In the genomic region with DNA sequence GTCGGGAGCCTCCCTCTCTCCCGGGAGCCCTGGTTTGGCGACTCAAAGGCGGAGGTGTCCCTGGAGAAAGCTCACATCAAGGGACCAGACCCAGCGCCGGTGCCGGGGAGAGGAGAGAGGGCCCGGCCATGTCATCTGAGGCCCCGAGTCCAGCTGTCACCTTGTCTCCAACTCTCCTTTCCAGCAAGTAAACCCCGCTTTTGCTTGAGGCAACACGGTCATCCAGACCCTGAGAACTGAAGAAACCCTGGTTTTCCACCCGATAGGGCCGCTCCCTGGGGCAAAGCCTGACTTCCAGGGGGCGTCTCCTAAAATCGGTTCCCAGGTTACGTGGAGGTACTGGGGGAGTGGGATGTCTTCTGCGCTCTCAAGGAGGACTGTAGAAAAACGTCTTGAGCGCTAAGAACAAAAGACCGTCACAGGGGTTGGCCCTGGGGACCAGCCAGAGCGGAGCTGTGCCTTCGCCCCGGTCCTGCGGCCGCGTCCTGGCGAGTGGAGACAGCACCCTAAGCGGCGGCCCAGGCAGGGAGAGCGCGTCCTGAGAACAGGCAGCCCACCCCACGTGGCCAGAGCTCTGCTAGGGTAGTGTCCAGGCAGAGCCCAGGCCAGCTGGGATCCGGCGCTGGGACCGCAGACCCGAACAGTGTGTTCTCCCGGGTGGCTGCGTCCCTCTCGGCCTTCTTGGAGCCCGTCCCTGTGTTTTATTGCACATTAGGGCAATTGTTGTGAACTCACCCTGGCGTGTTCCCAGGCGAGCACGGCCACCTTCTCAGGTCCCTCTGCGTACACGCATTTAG, we compare ENCODE assay signal across 24 cellular contexts.
"Had no signal": no experiment of that assay in that cellular context is flagged by ENCODE, and none has a peak within 500 bp of the region (broad histone marks: within the 10 kb centered on the region; RNA-seq: fewer than 3 reads in every experiment).

No MANE protein-coding gene starts in this region.

- H3K4me2 ChIP-seq: smooth muscle cell had no signal

- H3K9me3 Mint-ChIP-seq: activated CD4-positive, alpha-beta T cell treated with anti-CD3 and anti-CD28 coated beads, Interleukin-2, amount 10 ng/mL, durations not matched to agents 7 days and 5 days; activated naive CD4-positive, alpha-beta T cell treated with anti-CD3 and anti-CD28 coated beads, Interleukin-2, amount 50 U/mL, for 24 hours; activated T-cell treated with anti-CD3 and anti-CD28 coated beads, Interleukin-2, amount 50 U/mL, for 4 hours had no signal

- DNase-seq: activated CD4-positive, alpha-beta T cell treated with anti-CD3 and anti-CD28 coated beads, Interleukin-2, amount 10 ng/mL, durations not matched to agents 7 days and 5 days; activated CD4-positive, CD25-positive, alpha-beta regulatory T cell treated with anti-CD3 and anti-CD28 coated beads, Interleukin-2, amount 50 U/mL, for 72 hours; activated naive CD8-positive, alpha-beta T cell treated with anti-CD3 and anti-CD28 coated beads, Interleukin-2, amount 50 U/mL, for 24 hours; activated T-cell treated with anti-CD3 and anti-CD28 coated beads, Interleukin-2, amount 50 U/mL, for 4 hours; amygdala; central memory CD4-positive, alpha-beta T cell; effector CD4-positive, alpha-beta T cell; left cardiac atrium; left ventricle myocardium superior; mammary epithelial cell; naive B cell; nephron progenitor cell; pancreas; psoas muscle; stimulated activated CD4-positive, alpha-beta T cell treated with anti-CD3 and anti-CD28 coated beads, Interleukin-15, amount 100 ng/mL, for 24 hours; stimulated activated naive CD4-positive, alpha-beta T cell treated with Interleukin-2 at 50 U/mL for 16 hours; T-helper 2 cell had no signal

- H3K4me3 Mint-ChIP-seq: activated CD4-positive, alpha-beta T cell treated with anti-CD3 and anti-CD28 coated beads, Interleukin-2, amount 10 ng/mL, durations not matched to agents 7 days and 5 days; activated naive CD4-positive, alpha-beta T cell treated with anti-CD3 and anti-CD28 coated beads, Interleukin-2, amount 50 U/mL, for 24 hours; activated naive CD8-positive, alpha-beta T cell treated with anti-CD3 and anti-CD28 coated beads, Interleukin-2, amount 50 U/mL, for 24 hours; activated T-cell treated with anti-CD3 and anti-CD28 coated beads, Interleukin-2, amount 50 U/mL, for 4 hours; activated T-helper 17 cell treated with anti-CD3 and anti-CD28 coated beads, Interleukin-2, amount 50 U/mL, for 72 hours; dendritic cell treated with granulocyte-macrophage colony-stimulating factor and Interleukin-4, amounts not matched to agents 40 ng/mL and 50 ng/mL, for 4 days; naive B cell; nephron progenitor cell had no signal

- H3K4me1 ChIP-seq: breast epithelium, pancreas, psoas muscle, tibial nerve had no signal

- H3K4me3 ChIP-seq: breast epithelium, pancreas, psoas muscle, smooth muscle cell, tibial nerve had no signal

- H3K9me3 ChIP-seq: pancreas, psoas muscle had no signal

- H3K27me3 Mint-ChIP-seq: activated CD4-positive, alpha-beta T cell treated with anti-CD3 and anti-CD28 coated beads, Interleukin-2, amount 10 ng/mL, durations not matched to agents 7 days and 5 days; dendritic cell treated with granulocyte-macrophage colony-stimulating factor and Interleukin-4, amounts not matched to agents 40 ng/mL and 50 ng/mL, for 4 days had no signal

- H3K27ac ChIP-seq: breast epithelium, epithelial cell of prostate, pancreas, psoas muscle, tibial nerve had no signal

- ATAC-seq: activated naive CD8-positive, alpha-beta T cell treated with anti-CD3 and anti-CD28 coated beads, Interleukin-2, amount 50 U/mL, for 24 hours; activated T-cell treated with anti-CD3 and anti-CD28 coated beads, Interleukin-2, amount 50 U/mL, for 4 hours; activated T-helper 17 cell treated with anti-CD3 and anti-CD28 coated beads, Interleukin-2, amount 50 U/mL, for 72 hours; left cardiac atrium; left ventricle myocardium superior; pancreas; psoas muscle had no signal

- H3K36me3 ChIP-seq: breast epithelium, pancreas, tibial nerve had no signal

- H3K27ac Mint-ChIP-seq: activated CD4-positive, alpha-beta T cell treated with anti-CD3 and anti-CD28 coated beads, Interleukin-2, amount 10 ng/mL, durations not matched to agents 7 days and 5 days; activated naive CD4-positive, alpha-beta T cell treated with anti-CD3 and anti-CD28 coated beads, Interleukin-2, amount 50 U/mL, for 24 hours; activated naive CD8-positive, alpha-beta T cell treated with anti-CD3 and anti-CD28 coated beads, Interleukin-2, amount 50 U/mL, for 24 hours; activated T-helper 17 cell treated with anti-CD3 and anti-CD28 coated beads, Interleukin-2, amount 50 U/mL, for 72 hours; dendritic cell treated with granulocyte-macrophage colony-stimulating factor and Interleukin-4, amounts not matched to agents 40 ng/mL and 50 ng/mL, for 4 days; naive B cell; nephron progenitor cell had no signal

- H3K36me3 Mint-ChIP-seq: activated naive CD4-positive, alpha-beta T cell treated with anti-CD3 and anti-CD28 coated beads, Interleukin-2, amount 50 U/mL, for 24 hours; naive B cell had no signal

- H3K27me3 ChIP-seq: breast epithelium, pancreas, tibial nerve had no signal

- H3K4me1 Mint-ChIP-seq: activated CD4-positive, alpha-beta T cell treated with anti-CD3 and anti-CD28 coated beads, Interleukin-2, amount 10 ng/mL, durations not matched to agents 7 days and 5 days; activated naive CD4-positive, alpha-beta T cell treated with anti-CD3 and anti-CD28 coated beads, Interleukin-2, amount 50 U/mL, for 24 hours; activated naive CD8-positive, alpha-beta T cell treated with anti-CD3 and anti-CD28 coated beads, Interleukin-2, amount 50 U/mL, for 24 hours; activated T-helper 17 cell treated with anti-CD3 and anti-CD28 coated beads, Interleukin-2, amount 50 U/mL, for 72 hours; naive B cell had no signal
